7 cellular contexts compared by ENCODE assay signal in genomic region chr12:70013016-70013415, GRCh38.
DNase-seq lines count a peak whose midpoint lies in the region; ATAC-seq, FAIRE-seq and TF ChIP-seq lines count a peak whose summit lies in the region.
"Not testable (repeated sequence)": the region's sequence is repeated elsewhere in the genome, so short reads cannot be mapped to it uniquely, and the experiment has no call there.

No MANE protein-coding gene starts in this region.

- BruUV-seq in Calu3 (replicated peaks; lab: Mats Ljungman, UMichigan); HCT116 (replicated peaks; lab: Mats Ljungman, UMichigan); PC-3 (replicated peaks; lab: Mats Ljungman, UMichigan); K562 (replicated peaks; lab: Mats Ljungman, UMichigan): not testable (repeated sequence)

- H3K36me3 Mint-ChIP-seq in Calu3 (ENCODE audit: insufficient read depth, unreplicated experiment) = not testable (repeated sequence)
- peaks cover 26% of the 10 kb centered on the region for H3K36me3 Mint-ChIP-seq in nephron progenitor cell (ENCODE audit: low read depth)

- peak overlapping the region; percentile 99 for H2AFZ ChIP-seq in HCT116 (ENCODE audit: low read depth, low read length, poor library complexity, severe bottlenecking)
- H2AFZ ChIP-seq in PC-3 (ENCODE audit: low read length) = peak overlapping the region; percentile 72
- H2AFZ ChIP-seq in K562 (ENCODE audit: low read depth, low read length) = peak overlapping the region; percentile 74

- not testable (repeated sequence) for H3K36me3 ChIP-seq in HCT116 (ENCODE audit: control insufficient read depth in 1 of 2, insufficient read depth in 2 of 2, low read length in 2 of 2); PC-3 (ENCODE audit: low read depth, low read length); K562 (ENCODE audit: control insufficient read depth, insufficient read depth, low read length); iPS-18a (ENCODE audit: control insufficient read depth, low read depth, low read length)

- peak overlapping the region; percentile 64 for H3K4me2 ChIP-seq in HCT116 (ENCODE audit: low read length)
- peak overlapping the region; percentile 75 for H3K4me2 ChIP-seq in PC-3 (ENCODE audit: low read length)
- H3K4me2 ChIP-seq in K562 (ENCODE audit: insufficient read depth, low read length) = peak overlapping the region; percentile 32; the same call in 1 of the 2 replicates

- RAD21 ChIA-PET in HCT116 (lab: Charles Lee; ENCODE audit: low non-redundant PET in 1 of 2, low total read pairs in 2 of 2, uncharacterized antibody in 2 of 2, unreplicated experiment in 2 of 2) = not testable (repeated sequence)

- H3K9ac ChIP-seq in HCT116 (ENCODE audit: low read length) (peak overlapping the region; percentile 24), PC-3 (ENCODE audit: low read length) (peak overlapping the region; percentile 13; the same call in 1 of the 2 replicates), K562 (ENCODE audit: insufficient read depth in 1 of 2, low read depth in 2 of 2, low read length in 2 of 2) (peak overlapping the region in 1 of 2 experiments; percentile 52; a peak in 2 of 4 replicates)
- not testable (repeated sequence) for H3K9ac ChIP-seq in iPS-18a (ENCODE audit: low read length)

- H3K27ac Mint-ChIP-seq in Calu3 (ENCODE audit: unreplicated experiment) = peak overlapping the region; percentile 87
- H3K27ac Mint-ChIP-seq in nephron progenitor cell = not testable (repeated sequence)

- H3K27me3 Mint-ChIP-seq in Calu3 (ENCODE audit: unreplicated experiment); nephron progenitor cell (ENCODE audit: low read depth, poor library complexity): not testable (repeated sequence)

- peak overlapping the region; percentile 32 to 46 for H3K4me3 ChIP-seq in HCT116 (replicated peaks in 1 of 2; ENCODE audit: low read depth in 1 of 2, low read length in 2 of 2)
- H3K4me3 ChIP-seq in PC-3 (ENCODE audit: low read length) = peak overlapping the region; percentile 59
- H3K4me3 ChIP-seq in K562 = not testable (repeated sequence)
- H3K4me3 ChIP-seq in epithelial cell of esophagus (ENCODE audit: low read length) = peak overlapping the region; percentile 25
- H3K4me3 ChIP-seq in iPS-18a (ENCODE audit: low read length) = peak overlapping the region; percentile 40

- 6% methylated on average over 8 of the region's 23 CpGs for WGBS in K562 (ENCODE audit: insufficient coverage, low coverage, missing lambda C conversion rate)

- not testable (repeated sequence) for H3K79me2 ChIP-seq in HCT116 (ENCODE audit: insufficient read depth, low read length); PC-3 (ENCODE audit: low read length); K562 (ENCODE audit: control insufficient read depth, insufficient read depth, low read length)

- H3K27me3 ChIP-seq in HCT116 (ENCODE audit: insufficient read depth, low read length); PC-3 (ENCODE audit: low read length); K562 (ENCODE audit: control insufficient read depth in 2 of 2, insufficient read depth in 2 of 2, low read length in 2 of 2); iPS-18a (ENCODE audit: control insufficient read depth, insufficient read depth, low read length): not testable (repeated sequence)

- DNase-seq in Calu3 (peak; percentile 40), epithelial cell of esophagus (ENCODE audit: low read depth) (peak; percentile 40)
- DNase-seq in HCT116 (ENCODE audit: low read depth, low spot score); PC-3; K562 (ENCODE audit: extremely low read depth in 1 of 4, low spot score in 3 of 4); nephron progenitor cell: not testable (repeated sequence)

- H3K27ac ChIP-seq in HCT116 (ENCODE audit: low read depth, low read length); PC-3 (ENCODE audit: low read length); K562 (ENCODE audit: extremely low read depth, low read depth, low read length); iPS-18a (ENCODE audit: low read length): not testable (repeated sequence)

- CTCF ChIA-PET in Calu3 (lab: Charles Lee) = interaction anchor here (0.9 kb wide), 1 partner anchor 353 kb away, joined by 3 read pairs; no protein-coding TSS in a partner anchor
- CTCF ChIA-PET in HCT116 (lab: Charles Lee); PC-3 (lab: Charles Lee); K562 (lab: Yijun Ruan, JAX; ENCODE audit: low intra/inter-chr PET ratio): not testable (repeated sequence)

- TF ChIP-seq RAD21 in HCT116 (IDR thresholded peaks at IDR 0.05; ENCODE audit: low read depth); K562 (CRISPR knock-in tag; conservative IDR thresholded peaks at IDR 0.05 in 1 of 2, IDR thresholded peaks at IDR 0.05 in 1 of 2): not testable (repeated sequence)

- TF ChIP-seq POLR2A in HCT116 (IDR thresholded peaks at IDR 0.05; ENCODE audit: borderline replicate concordance, extremely low read depth, insufficient read depth, insufficient read length); K562 (conservative IDR thresholded peaks at IDR 0.05): not testable (repeated sequence)

- H3K4me1 ChIP-seq in HCT116 (ENCODE audit: control insufficient read depth in 1 of 2, insufficient read depth in 2 of 2, low read length in 2 of 2); K562 (replicated peaks in 1 of 2; ENCODE audit: control insufficient read depth in 2 of 2, insufficient read depth in 2 of 2, low read length in 2 of 2); iPS-18a (ENCODE audit: control insufficient read depth, low read depth, low read length): not testable (repeated sequence)
- H3K4me1 ChIP-seq in PC-3 (ENCODE audit: insufficient read depth, low read length) = peaks cover 12% of the 10 kb centered on the region

- POLR2A ChIA-PET in HCT116 (lab: Charles Lee); PC-3 (lab: Charles Lee; ENCODE audit: unreplicated experiment); K562 (lab: Yijun Ruan, JAX): not testable (repeated sequence)

- not testable (repeated sequence) for H3K9me3 ChIP-seq in HCT116 (ENCODE audit: control insufficient read depth in 1 of 2, insufficient read depth in 1 of 2, low read depth in 1 of 2, low read length in 2 of 2); PC-3 (ENCODE audit: low read length); K562 (replicated peaks; ENCODE audit: control insufficient read depth, insufficient read depth, low read depth, low read length); iPS-18a (ENCODE audit: control insufficient read depth, low read depth, low read length)

- not testable (repeated sequence) for H4K20me1 ChIP-seq in HCT116 (ENCODE audit: insufficient read depth); PC-3 (ENCODE audit: low read length); K562 (replicated peaks; ENCODE audit: control insufficient read depth, insufficient read depth, low read length)

- in situ Hi-C loops in K562 (cut with MboI) = not testable (repeated sequence)

- H3K4me3 Mint-ChIP-seq in Calu3 (ENCODE audit: low read depth, unreplicated experiment) (peak overlapping the region; percentile 84), nephron progenitor cell (peak overlapping the region; percentile 38)

- H3K4me1 Mint-ChIP-seq in Calu3 (ENCODE audit: low read depth, unreplicated experiment) (peaks cover 22% of the 10 kb centered on the region), nephron progenitor cell (peaks cover 10% of the 10 kb centered on the region)

- not testable (repeated sequence) for H3K9me3 Mint-ChIP-seq in Calu3 (ENCODE audit: low read depth, unreplicated experiment)
- H3K9me3 Mint-ChIP-seq in nephron progenitor cell = peaks cover 49% of the 10 kb centered on the region

- not testable (repeated sequence) for H3K9me2 ChIP-seq in HCT116 (ENCODE audit: insufficient read depth); PC-3 (replicated peaks; ENCODE audit: low read length)

- not testable (repeated sequence) for TF ChIP-seq EP300 in K562 (IDR thresholded peaks at IDR 0.05; ENCODE audit: low read length)

- not testable (repeated sequence) for H3K9me1 ChIP-seq in K562 (ENCODE audit: control insufficient read depth, insufficient read depth, low read length)

- intact Hi-C loops in Calu3 (cut with micrococcal nuclease; ENCODE audit: unreplicated experiment); HCT116 (cut with micrococcal nuclease); PC-3 (cut with micrococcal nuclease); K562 (cut with micrococcal nuclease): not testable (repeated sequence)

- FAIRE-seq in K562 (lab: Jason Lieb, UNC) = not testable (repeated sequence)

- TF ChIP-seq CTCF in Calu3 (IDR thresholded peaks at IDR 0.05; ENCODE audit: unreplicated experiment); HCT116 (IDR thresholded peaks at IDR 0.05 in 2 of 3, conservative IDR thresholded peaks at IDR 0.05 in 1 of 3; ENCODE audit: borderline replicate concordance in 1 of 3, insufficient read depth in 1 of 3, low read depth in 2 of 3, low read length in 2 of 3); PC-3 (conservative IDR thresholded peaks at IDR 0.05; ENCODE audit: low read depth, low read length); K562 (IDR thresholded peaks at IDR 0.05 in 2 of 3, conservative IDR thresholded peaks at IDR 0.05 in 1 of 3; ENCODE audit: insufficient read depth in 2 of 3, low read depth in 1 of 3, low read length in 3 of 3); epithelial cell of esophagus (IDR thresholded peaks at IDR 0.05; ENCODE audit: insufficient read depth, low read depth, low read length, missing control alignments); nephron progenitor cell (IDR thresholded peaks at IDR 0.05): not testable (repeated sequence)

- H3F3A ChIP-seq in PC-3 (ENCODE audit: low read length, unreplicated experiment) = not testable (repeated sequence)

- peak; percentile 46; the same call in 1 of the 2 replicates for ATAC-seq in HCT116
- ATAC-seq in PC-3 = peak; percentile 33
- ATAC-seq in K562 = not testable (repeated sequence)
